Comparison of ENCODE assay signal across 8 cellular contexts in the genomic region with DNA sequence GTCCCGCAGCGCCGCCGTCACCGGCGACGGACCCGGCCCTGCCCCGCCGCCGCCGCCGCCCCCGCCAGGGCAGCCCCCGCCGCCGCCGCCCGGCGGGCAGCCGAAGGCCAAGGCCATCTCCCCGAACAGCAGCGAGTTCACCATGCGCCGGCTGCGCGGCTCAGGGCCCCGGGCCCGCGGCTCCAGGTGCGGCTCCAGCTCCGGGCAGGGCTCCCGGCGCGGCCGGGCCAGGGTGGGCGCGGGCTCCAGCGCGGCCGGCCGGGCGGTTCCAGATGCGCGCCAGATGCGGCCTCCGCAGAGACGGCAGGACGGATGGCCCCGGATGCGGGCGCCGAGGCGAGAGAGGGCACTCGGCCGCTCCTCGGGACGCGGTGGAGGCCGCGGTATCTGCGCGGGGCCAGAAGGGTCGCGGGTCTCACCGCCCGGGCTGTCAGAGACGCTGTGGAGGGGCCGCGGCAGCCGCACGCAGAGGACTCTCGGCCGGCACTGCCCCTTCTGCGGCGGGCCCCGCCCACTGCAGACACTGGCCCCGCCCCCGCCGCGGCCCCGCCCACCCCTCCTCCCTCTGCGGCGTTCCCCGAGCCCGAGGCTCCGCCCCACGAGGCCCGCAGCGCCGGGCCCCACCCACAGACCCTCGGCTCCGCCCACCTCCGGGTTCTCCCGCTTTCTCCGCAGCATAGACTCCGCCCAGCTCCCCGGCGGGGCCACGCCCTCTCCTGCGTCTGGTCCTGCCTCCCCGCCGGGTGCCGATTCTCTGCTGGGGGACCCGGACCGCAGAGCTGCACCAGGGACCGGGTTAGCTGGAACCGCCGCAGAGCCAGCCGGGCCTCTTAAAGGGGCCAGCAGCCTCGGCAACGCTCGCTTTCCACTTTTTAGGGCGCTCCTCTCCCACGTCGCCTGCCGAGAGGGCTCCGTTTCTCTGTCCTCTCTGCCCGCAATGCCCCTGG. TPM values are rescaled to one million over a fixed set of nuclear protein-coding genes. Genes with fewer than 3 reads are reported as not detected.
DNase-seq lines count a peak whose midpoint lies in the region; ATAC-seq and TF ChIP-seq lines count a peak whose summit lies in the region.

Gene IFFO2, minus strand, starts transcription at position 488 of the 947 bp plus-strand sequence. Its CDS starts 344 bp downstream, at position 144.

- H3K4me3 ChIP-seq in GM23338: peak within 1 kb of the TSS; percentile 90
- H3K4me3 ChIP-seq in neuron (ENCODE audit: low read length): peak within 1 kb of the TSS; percentile 76
- H3K4me3 ChIP-seq in stomach smooth muscle (ENCODE audit: low read length in 2 of 2): peak within 1 kb of the TSS; percentile 81 to 85

- H3K4me2 ChIP-seq in GM23338: peak within 1 kb of the TSS; percentile 95

- TF ChIP-seq CTCF in GM23338 (conservative IDR thresholded peaks at IDR 0.05; ENCODE audit: low read depth in 2 of 2) (no peak), foreskin keratinocyte (conservative IDR thresholded peaks at IDR 0.05) (no peak)

- in situ Hi-C loops in SK-MEL-5 (cut with HindIII; ENCODE audit: low pct_unique_long_range_greater_than_20kb, low sequenced_read_pairs): no loop called here

- H3K27me3 Mint-ChIP-seq in GM23338 (ENCODE audit: insufficient read depth, low read depth, poor library complexity): peaks cover 35% of the 10 kb centered on the region

- peak within 1 kb of the TSS; percentile 82 for H3K4me3 Mint-ChIP-seq in GM23338

- peaks cover 11% of the 10 kb centered on the region; the same call in 1 of the 2 replicates for H3K4me1 ChIP-seq in GM23338 (ENCODE audit: insufficient read depth)
- peaks cover 15% of the 10 kb centered on the region for H3K4me1 ChIP-seq in foreskin keratinocyte
- peaks cover 16% of the 10 kb centered on the region for H3K4me1 ChIP-seq in neuron (ENCODE audit: insufficient read depth, low read length)
- peaks cover 36% of the 10 kb centered on the region for H3K4me1 ChIP-seq in stomach smooth muscle (ENCODE audit: control insufficient read depth, insufficient read depth, low read length)

- peaks cover 44% of the 10 kb centered on the region for H3K27me3 ChIP-seq in GM23338 (ENCODE audit: insufficient read depth)
- H3K27me3 ChIP-seq in foreskin keratinocyte: no peaks in the 10 kb centered on the region
- no peaks in the 10 kb centered on the region for H3K27me3 ChIP-seq in neuron (ENCODE audit: insufficient read depth, low read length)
- H3K27me3 ChIP-seq in stomach smooth muscle (ENCODE audit: control insufficient read depth in 1 of 2, insufficient read depth in 2 of 2, low read length in 2 of 2): no peaks in the 10 kb centered on the region

- peak; percentile 81 for ATAC-seq in GM23338
- peak; percentile 73 for ATAC-seq in foreskin keratinocyte

- no peaks in the 10 kb centered on the region for H3K9me3 ChIP-seq in neuron (ENCODE audit: low read length)
- no peaks in the 10 kb centered on the region for H3K9me3 ChIP-seq in stomach smooth muscle (ENCODE audit: control insufficient read depth in 2 of 2, low read length in 2 of 2)

- H3K36me3 ChIP-seq in GM23338 (ENCODE audit: insufficient read depth) (no peaks in the 10 kb centered on the region), neuron (ENCODE audit: insufficient read depth, low read length) (no peaks in the 10 kb centered on the region), stomach smooth muscle (ENCODE audit: control insufficient read depth in 2 of 2, insufficient read depth in 2 of 2, low read length in 2 of 2) (no peaks in the 10 kb centered on the region)

- DNase-seq in ELF-1 (ENCODE audit: low read depth, low spot score) (peak; percentile 95), GM23338 (ENCODE audit: low spot score) (peak; percentile 97), LHCN-M2 (ENCODE audit: low read depth) (peak; percentile 89), SK-MEL-5 (ENCODE audit: low read depth, low spot score) (peak; percentile 89), foreskin keratinocyte (peak; percentile 57 to 79)
- peak; percentile 96 to 99 (median 96) for DNase-seq in activated naive CD4-positive, alpha-beta T cell (lab: John Stamatoyannopoulos, UW)

- 0 out of 2 replicates have a peak, but pooled peaks cover 4% of the 10 kb centered on the region for H3K79me2 ChIP-seq in GM23338 (replicated peaks; ENCODE audit: insufficient read depth)

- H4K20me1 ChIP-seq in GM23338 (replicated peaks; ENCODE audit: insufficient read depth): peaks cover 9% of the 10 kb centered on the region

- peak within 1 kb of the TSS; percentile 71 to 79 for H3K9ac ChIP-seq in stomach smooth muscle (ENCODE audit: low read length in 2 of 2)

- H3K9me3 Mint-ChIP-seq in GM23338: no peaks in the 10 kb centered on the region; the same call in 2 of the 3 replicates

- H3K4me1 Mint-ChIP-seq in GM23338: peaks cover 11% of the 10 kb centered on the region

- no peak within 1 kb of the TSS; the same call in 1 of the 2 replicates for H3K27ac Mint-ChIP-seq in GM23338

- no peaks in the 10 kb centered on the region for H3K9me2 ChIP-seq in GM23338 (ENCODE audit: insufficient read depth)

- H3F3A ChIP-seq in GM23338 (replicated peaks; ENCODE audit: low read depth): 0 out of 2 replicates have a peak, but pooled peaks cover 2% of the 10 kb centered on the region

- H3K36me3 Mint-ChIP-seq in GM23338 (ENCODE audit: low read depth): no peaks in the 10 kb centered on the region; the same call in 2 of the 3 replicates

- no peak within 1 kb of the TSS for H3K27ac ChIP-seq in GM23338 (ENCODE audit: low read depth)
- peak within 1 kb of the TSS; percentile 17 for H3K27ac ChIP-seq in foreskin keratinocyte
- H3K27ac ChIP-seq in stomach smooth muscle (ENCODE audit: low read length): peak within 1 kb of the TSS; percentile 66

- peak within 1 kb of the TSS; percentile 99 for H2AFZ ChIP-seq in GM23338
- peak within 1 kb of the TSS; percentile 91 for H2AFZ ChIP-seq in neuron (ENCODE audit: low read depth, low read length)

TF ChIP-seq in GM23338, 12 proteins besides CTCF, POLR2A, EP300 and RAD21:
- TF ChIP-seq POLR2AphosphoS5 (IDR thresholded peaks at IDR 0.05; ENCODE audit: low read depth) (peak; percentile 74), JUNB (IDR thresholded peaks at IDR 0.05; ENCODE audit: unreplicated experiment) (no peak)

RNA-seq across cellular contexts. Expression of gene IFFO2, which starts in this region (rescaled TPM):
- total RNA-seq in GM23338 (2014; rRNA removed; shearing (Covaris generic)): 7.5 and 13.2 TPM in 2 replicates
- 0.71 and 1.5 TPM in 2 replicates for polyA plus RNA-seq in GM23338 (2016; fragmentation: Nextera tagmentation; extraction: Ambion mirVana)
- total RNA-seq in LHCN-M2 (2014; rRNA removed): 4.5 and 4.7 TPM in 2 replicates
- 9.1 TPM for polyA plus RNA-seq in LHCN-M2 (2012)
- total RNA-seq in SK-MEL-5 (2014; rRNA removed; shearing (Covaris generic)): 6.2 and 6.4 TPM in 2 replicates
- polyA plus RNA-seq in SK-MEL-5 (2015; cell fraction: cytosol; rRNA removed): 7.9 and 8.0 TPM in 2 replicates
- 4.9 and 5.7 TPM in 2 replicates for polyA plus RNA-seq in SK-MEL-5 (2015; cell fraction: nucleus; rRNA removed)
- 47.5 and 57.3 TPM in 2 replicates for total RNA-seq in foreskin keratinocyte
- polyA plus RNA-seq in foreskin keratinocyte: 18.3 and 23.6 TPM in 2 replicates
